Comparison of ENCODE assay signal across 21 cellular contexts in the genomic region with DNA sequence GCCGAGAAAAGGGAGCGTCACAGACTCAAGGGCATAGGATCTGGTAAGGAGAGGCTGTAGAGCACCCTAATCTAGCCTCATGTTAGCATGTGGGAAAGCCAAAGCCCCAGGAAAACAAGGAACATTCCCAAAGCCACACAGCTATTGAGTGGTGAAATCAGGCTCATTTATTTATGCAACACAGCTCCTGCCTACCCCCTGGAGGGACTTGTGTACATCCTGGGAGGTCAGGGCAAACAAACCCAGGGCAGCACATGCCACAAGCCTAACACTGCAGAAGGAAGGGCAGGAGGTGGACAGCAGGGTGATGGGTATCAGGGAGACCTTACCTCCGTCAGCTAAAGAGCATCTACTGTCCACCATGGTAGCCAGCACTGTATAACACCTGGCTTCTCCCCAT.
"Had no signal": no experiment of that assay in that cellular context is flagged by ENCODE, and none has a peak within 500 bp of the region (broad histone marks: within the 10 kb centered on the region; RNA-seq: fewer than 3 reads in every experiment).

No MANE protein-coding gene starts in this region.

- ATAC-seq: effector memory CD8-positive, alpha-beta T cell; gastroesophageal sphincter; left lobe of liver; naive thymus-derived CD4-positive, alpha-beta T cell; psoas muscle; sciatic nerve had no signal

- H3K4me3 ChIP-seq: esophagus squamous epithelium, gastroesophageal sphincter, psoas muscle, skin epidermis, stomach, thoracic aorta, transverse colon had no signal

- H3K36me3 ChIP-seq: esophagus squamous epithelium, gastroesophageal sphincter, neutrophil, stomach, thoracic aorta, transverse colon had no signal

- H3K4me3 Mint-ChIP-seq: dendritic cell treated with granulocyte-macrophage colony-stimulating factor and Interleukin-4, amounts not matched to agents 40 ng/mL and 50 ng/mL, for 4 days; effector memory CD8-positive, alpha-beta T cell; naive thymus-derived CD4-positive, alpha-beta T cell; nephron progenitor cell had no signal

- H3K9me3 Mint-ChIP-seq: effector memory CD8-positive, alpha-beta T cell had no signal

- H3K27me3 ChIP-seq: gastroesophageal sphincter, neutrophil, stomach, transverse colon had no signal

- DNase-seq: effector memory CD8-positive, alpha-beta T cell; esophagus squamous epithelium; foreskin fibroblast; glutamatergic neuron; islet precursor cell; mammary epithelial cell; naive thymus-derived CD4-positive, alpha-beta T cell; nephron progenitor cell; psoas muscle; stimulated activated CD4-positive, alpha-beta T cell treated with anti-CD3 and anti-CD28 coated beads, Interleukin-12 subunit alpha, Interleukin-12 subunit beta, amount 100 ng/mL, for 4 hours; stimulated activated naive CD4-positive, alpha-beta T cell; stomach; substantia nigra; transverse colon had no signal

- H3K4me1 ChIP-seq: psoas muscle, stomach had no signal

- H3K27ac Mint-ChIP-seq: dendritic cell treated with granulocyte-macrophage colony-stimulating factor and Interleukin-4, amounts not matched to agents 40 ng/mL and 50 ng/mL, for 4 days; effector memory CD8-positive, alpha-beta T cell; naive thymus-derived CD4-positive, alpha-beta T cell; nephron progenitor cell had no signal

- H3K9me3 ChIP-seq: neutrophil, psoas muscle, thoracic aorta, transverse colon had no signal

- H3K27ac ChIP-seq: esophagus squamous epithelium, neutrophil, psoas muscle, stomach, thoracic aorta, transverse colon had no signal
